In genomic region chr7:102464577-102465280, GRCh38 we compare ENCODE assay signal across 8 cellular contexts. TPM values are rescaled to one million over a fixed set of nuclear protein-coding genes. Genes with fewer than 3 reads are reported as not detected.
DNase-seq lines count a peak whose midpoint lies in the region; ATAC-seq and TF ChIP-seq lines count a peak whose summit lies in the region.

ALKBH4 (minus strand) TSS chr7:102464863; CDS start chr7:102464836, 27 bp downstream.
LRWD1 (plus strand) TSS chr7:102464984; CDS start chr7:102465081, 97 bp downstream.

- H3K4me3 Mint-ChIP-seq in CD14-positive monocyte, result peak within 1 kb of the TSS; percentile 93 to 95

- H3K4me1 Mint-ChIP-seq in CD14-positive monocyte, result peaks cover 26% of the 10 kb centered on the region

- H3K4me3 ChIP-seq in right lobe of liver, result peak within 1 kb of the TSS; percentile 83 to 94 (median 94)

- DNase-seq in CD14-positive monocyte (ENCODE audit: low spot score), result peak; percentile 94
- peak; percentile 76 for DNase-seq in NCI-H748 treated with DMSO at 0.1 percent for 48 hours (lab: John Stamatoyannopoulos, UW)
- DNase-seq in activated CD4-positive, alpha-beta T cell treated with anti-CD3 and anti-CD28 coated beads, Interleukin-2, amount 50 U/mL, for 24 hours (ENCODE audit: low read depth in 1 of 2, low spot score in 1 of 2), result peak; percentile 93 to 94
- DNase-seq in dermis blood vessel endothelial cell, result peak; percentile 93
- DNase-seq in right lobe of liver, result peak; percentile 96 to 97 (median 97)
- DNase-seq in stimulated activated CD4-positive, alpha-beta T cell treated with anti-CD3 and anti-CD28 coated beads, Interleukin-4, amount 100 ng/mL, for 24 hours, result peak; percentile 96

- H3K27me3 Mint-ChIP-seq in CD14-positive monocyte (ENCODE audit: low read depth in 3 of 3), result peaks cover 0 to 2% (median 0%) of the 10 kb centered on the region in 3 donors

- peak; percentile 87 for TF ChIP-seq POLR2A in right lobe of liver (IDR thresholded peaks at IDR 0.05)

- H3K4me1 ChIP-seq in right lobe of liver, result peaks cover 0 to 27% (median 10%) of the 10 kb centered on the region in 4 donors

- intact Hi-C loops in CD14-positive monocyte (cut with micrococcal nuclease) (loop anchor here in 1 of 2 donors (2.0 to 10.0 kb wide), 2 partner anchors 52 to 180 kb away; partner anchors contain the start of gene SH2B2), right lobe of liver (cut with DNase I) (no loop called here)

- peak; percentile 45 for TF ChIP-seq CTCF in CD14-positive monocyte (IDR thresholded peaks at IDR 0.05)
- peak in 3 of 4 donors; percentile 22 to 31 (median 23) for TF ChIP-seq CTCF in right lobe of liver (IDR thresholded peaks at IDR 0.05)

- no peaks in the 10 kb centered on the region for H3K36me3 ChIP-seq in right lobe of liver

- no peaks in the 10 kb centered on the region for H3K9me3 Mint-ChIP-seq in CD14-positive monocyte

- H3K9me3 ChIP-seq in right lobe of liver, result no peaks in the 10 kb centered on the region

- WGBS in right lobe of liver (ENCODE audit: insufficient coverage, low coverage, low lambda C conversion rate, missing lambda C conversion rate), result 0% methylated on average over 7 of the region's 81 CpGs

- peak within 1 kb of the TSS in 6 of 7 donors; percentile 72 to 92 (median 84) for H3K27ac Mint-ChIP-seq in CD14-positive monocyte

- H3K27me3 ChIP-seq in right lobe of liver, result no peaks in the 10 kb centered on the region

- peaks cover 2 to 11% of the 10 kb centered on the region in 2 donors for H3K36me3 Mint-ChIP-seq in CD14-positive monocyte

- peak within 1 kb of the TSS; percentile 39 to 52 (median 41) for H3K27ac ChIP-seq in right lobe of liver

- ATAC-seq in GM19372 (IDR thresholded peaks at IDR 0.05; ENCODE audit: low read depth, unreplicated experiment) (peak; percentile 97), HG03521 (IDR thresholded peaks at IDR 0.05; ENCODE audit: unreplicated experiment) (peak; percentile 90), right lobe of liver (peak; percentile 90 to 96 (median 93))

RNA-seq across cellular contexts. Expression of gene ALKBH4, which starts in this region (rescaled TPM):
- 10 to 100 TPM in 1 of 2 donors, 1 to 10 TPM in 1; 9.7 to 11.8 TPM for polyA plus RNA-seq in CD14-positive monocyte
- total RNA-seq in dermis blood vessel endothelial cell, result 11.6 and 25.5 TPM in 2 replicates
- 10 to 100 TPM in 1 of 6 experiments, 1 to 10 TPM in 5; 3.7 to 11.7 (median 5.6) TPM for total RNA-seq in right lobe of liver

RNA-seq across cellular contexts. Expression of gene LRWD1, which starts in this region (rescaled TPM):
- polyA plus RNA-seq in CD14-positive monocyte, result 1 to 10 TPM; 5.4 to 6.1 TPM
- total RNA-seq in dermis blood vessel endothelial cell (21.6 and 28.8 TPM in 2 replicates), right lobe of liver (10 to 100 TPM in 4 of 6 experiments, 1 to 10 TPM in 2; 8.3 to 15.5 (median 12.9) TPM)

Comparison
In these comparisons a context has a peak if more than half of its experiments do, and no peak if none do; other contexts are left out.
1. Peak in every context shown above with its lines: DNase-seq, ATAC-seq, H3K4me3 ChIP-seq and H3K27ac ChIP-seq.